ENCODE assay signal across 19 cellular contexts in the genomic region with DNA sequence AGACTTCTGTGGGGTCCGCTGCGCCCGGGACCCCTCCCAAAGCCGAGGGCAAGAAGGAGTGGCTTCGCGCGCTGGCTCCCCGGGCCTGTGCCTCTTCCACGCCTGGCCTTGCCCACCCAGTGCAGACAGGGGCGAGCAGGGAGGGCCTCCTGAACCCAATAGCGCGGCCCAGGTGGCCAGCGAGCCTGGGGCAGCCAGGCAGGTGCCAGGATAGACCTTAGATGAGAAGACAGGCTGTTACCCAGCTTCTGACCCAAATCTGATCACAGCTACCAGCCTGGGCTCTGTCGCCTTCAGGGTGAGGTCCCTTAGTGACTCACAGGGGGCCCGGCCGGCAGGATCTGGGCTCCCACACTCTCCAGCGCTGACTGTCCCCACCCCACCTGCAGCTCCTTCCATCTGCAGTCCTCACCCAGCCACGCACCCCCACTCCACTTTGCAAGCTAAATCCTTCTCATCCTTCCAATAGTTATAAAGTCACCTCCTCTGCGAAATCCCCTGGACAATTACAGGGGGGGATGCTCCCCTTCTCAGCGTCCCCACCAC. TPM values are rescaled to one million over a fixed set of nuclear protein-coding genes. Genes with fewer than 3 reads are reported as not detected.
DNase-seq lines count a peak whose midpoint lies in the region; ATAC-seq, FAIRE-seq and TF ChIP-seq lines count a peak whose summit lies in the region.
"Had no signal": no experiment of that assay in that cellular context is flagged by ENCODE, and none has a peak within 500 bp of the region (broad histone marks: within the 10 kb centered on the region; RNA-seq: fewer than 3 reads in every experiment).

No MANE protein-coding gene starts in this region.

- H3K79me2 ChIP-seq in endothelial cell of umbilical vein (ENCODE audit: control insufficient read depth, insufficient read depth, low read length): no peaks in the 10 kb centered on the region

- TF ChIP-seq EP300 in suprapubic skin (IDR thresholded peaks at IDR 0.05): no peak

- H3K36me3 ChIP-seq in endothelial cell of umbilical vein (ENCODE audit: control insufficient read depth in 2 of 2, extremely low read depth in 1 of 2, insufficient read depth in 2 of 2, low read length in 2 of 2): no peaks in the 10 kb centered on the region
- no peaks in the 10 kb centered on the region for H3K36me3 ChIP-seq in suprapubic skin
- H3K36me3 ChIP-seq: neutrophil had no signal

- H3K27ac Mint-ChIP-seq in memory B cell (peak overlapping the region; percentile 84), nephron progenitor cell (no peak overlapping the region)
- H3K27ac Mint-ChIP-seq: effector memory CD8-positive, alpha-beta T cell; T-cell had no signal

- 72% methylated on average over 6 of the region's 20 CpGs for WGBS in suprapubic skin

- H3K9me3 ChIP-seq in endothelial cell of umbilical vein (replicated peaks; ENCODE audit: control insufficient read depth, insufficient read depth, low read length) (no peaks in the 10 kb centered on the region), suprapubic skin (no peaks in the 10 kb centered on the region)
- H3K9me3 ChIP-seq: neutrophil had no signal

- H4K20me1 ChIP-seq in endothelial cell of umbilical vein (replicated peaks; ENCODE audit: control insufficient read depth, extremely low read depth, insufficient read depth, low read length): no peaks in the 10 kb centered on the region

- no TSS peak for BruUV-seq in endothelial cell of umbilical vein (replicated peaks; lab: Mats Ljungman, UMichigan)

- no peak for TF ChIP-seq CTCF in endothelial cell of umbilical vein (IDR thresholded peaks at IDR 0.05; ENCODE audit: extremely low read depth in 1 of 2, insufficient read depth in 1 of 2, low read depth in 1 of 2, low read length in 2 of 2)
- no peak for TF ChIP-seq CTCF in suprapubic skin (IDR thresholded peaks at IDR 0.05)
- TF ChIP-seq CTCF in nephron progenitor cell (IDR thresholded peaks at IDR 0.05): no peak
- TF ChIP-seq CTCF in GM10266 (IDR thresholded peaks at IDR 0.05; ENCODE audit: control insufficient read depth, insufficient read depth, low read depth, missing control alignments): no peak

- H3K9me3 Mint-ChIP-seq in memory B cell: no peaks in the 10 kb centered on the region
- H3K9me3 Mint-ChIP-seq in nephron progenitor cell: no peaks in the 10 kb centered on the region
- H3K9me3 Mint-ChIP-seq: effector memory CD8-positive, alpha-beta T cell; T-cell had no signal

- H3K27me3 Mint-ChIP-seq in memory B cell (peaks cover 4% of the 10 kb centered on the region), nephron progenitor cell (ENCODE audit: low read depth, poor library complexity) (peaks cover 7% of the 10 kb centered on the region)

- H3K4me3 ChIP-seq in endothelial cell of umbilical vein (replicated peaks in 1 of 3; ENCODE audit: insufficient read depth in 1 of 3, low read depth in 1 of 3, low read length in 3 of 3) (no peak overlapping the region), suprapubic skin (peak overlapping the region; percentile 30)

- no peak for TF ChIP-seq POLR2A in endothelial cell of umbilical vein (IDR thresholded peaks at IDR 0.05; ENCODE audit: low read depth, low read length)
- no peak for TF ChIP-seq POLR2A in suprapubic skin (IDR thresholded peaks at IDR 0.05)

- H3K4me1 ChIP-seq in endothelial cell of umbilical vein (ENCODE audit: control insufficient read depth, extremely low read depth, insufficient read depth, low read length) (peaks cover 20% of the 10 kb centered on the region), suprapubic skin (peaks cover 9% of the 10 kb centered on the region)

- H3K4me3 Mint-ChIP-seq in memory B cell (peak overlapping the region; percentile 69), nephron progenitor cell (no peak overlapping the region)
- H3K4me3 Mint-ChIP-seq: effector memory CD8-positive, alpha-beta T cell; T-cell had no signal

- H3K9me1 ChIP-seq in endothelial cell of umbilical vein (replicated peaks; ENCODE audit: control insufficient read depth, extremely low read depth, insufficient read depth, low read length): no peaks in the 10 kb centered on the region

- ATAC-seq in HG02678 (IDR thresholded peaks at IDR 0.05; ENCODE audit: unreplicated experiment) (peak; percentile 25), memory B cell (ENCODE audit: low read depth) (peak; percentile 41)
- ATAC-seq: activated CD4-positive, CD25-positive, alpha-beta regulatory T cell treated with anti-CD3 and anti-CD28 coated beads, Interleukin-2, amount 50 U/mL, for 24 hours; effector memory CD8-positive, alpha-beta T cell; HCT116; PC-3 had no signal

- intact Hi-C loops in endothelial cell of umbilical vein (cut with micrococcal nuclease): no loop called here

- no peak overlapping the region for H3K27ac ChIP-seq in endothelial cell of umbilical vein (ENCODE audit: insufficient read depth, low read depth, low read length)
- no peak overlapping the region for H3K27ac ChIP-seq in suprapubic skin
- H3K27ac ChIP-seq: neutrophil had no signal

- FAIRE-seq in endothelial cell of umbilical vein (lab: Jason Lieb, UNC): no peak
- FAIRE-seq: GM18507, HTR-8/SVneo had no signal

- CTCF ChIA-PET in endothelial cell of umbilical vein (lab: Charles Lee): interaction anchor here (1.0 to 1.7 kb wide), 4 partner anchors 8 to 177 kb away, joined by 3 to 6 read pairs (median 4); no protein-coding TSS in a partner anchor

- dilution Hi-C loops in endothelial cell of umbilical vein (cut with MboI; ENCODE audit: extremely low pct_ligation_motif_present, low sequenced_read_pairs): no loop called here

- H3K36me3 Mint-ChIP-seq in memory B cell (no peaks in the 10 kb centered on the region), nephron progenitor cell (ENCODE audit: low read depth) (no peaks in the 10 kb centered on the region)
- H3K36me3 Mint-ChIP-seq: T-cell had no signal

- H2AFZ ChIP-seq in endothelial cell of umbilical vein (ENCODE audit: low read depth, low read length): peak overlapping the region; percentile 87

- H3K27me3 ChIP-seq in endothelial cell of umbilical vein (ENCODE audit: control insufficient read depth in 2 of 2, insufficient read depth in 2 of 2, low read length in 2 of 2) (no peaks in the 10 kb centered on the region), suprapubic skin (peaks cover 3% of the 10 kb centered on the region)
- H3K27me3 ChIP-seq: neutrophil had no signal

- H3K9ac ChIP-seq in endothelial cell of umbilical vein (replicated peaks; ENCODE audit: extremely low read depth, insufficient read depth, low read length): no peak overlapping the region

- peaks cover 21% of the 10 kb centered on the region for H3K4me1 Mint-ChIP-seq in memory B cell
- no peaks in the 10 kb centered on the region for H3K4me1 Mint-ChIP-seq in nephron progenitor cell
- H3K4me1 Mint-ChIP-seq: T-cell had no signal

- DNase-seq in endothelial cell of umbilical vein (ENCODE audit: low read depth, low spot score) (no peak), memory B cell (ENCODE audit: low spot score in 2 of 2) (peak in 1 of 2 donors; percentile 29), suprapubic skin (ENCODE audit: low spot score in 2 of 2) (no peak), nephron progenitor cell (no peak), SKM-1 treated with dmso at 0.1 percent for 144 hours (lab: John Stamatoyannopoulos, UW; ENCODE audit: unreplicated experiment) (no peak), NCI-H2227 (lab: John Stamatoyannopoulos, UW; ENCODE audit: unreplicated experiment) (no peak), GM10266 (ENCODE audit: extremely low spot score) (no peak)
- DNase-seq: activated T-cell treated with anti-CD3 and anti-CD28 coated beads for 4 hours; amniotic stem cell; effector memory CD8-positive, alpha-beta T cell; NCI-H446; PC-3; T-cell had no signal

- no peak overlapping the region for H3K4me2 ChIP-seq in endothelial cell of umbilical vein (ENCODE audit: insufficient read depth, low read length)

- POLR2A ChIA-PET in endothelial cell of umbilical vein (lab: Charles Lee): no interaction called here

TF ChIP-seq in endothelial cell of umbilical vein, 7 proteins besides CTCF, POLR2A, EP300 and RAD21:
- TF ChIP-seq, protein P1, sequence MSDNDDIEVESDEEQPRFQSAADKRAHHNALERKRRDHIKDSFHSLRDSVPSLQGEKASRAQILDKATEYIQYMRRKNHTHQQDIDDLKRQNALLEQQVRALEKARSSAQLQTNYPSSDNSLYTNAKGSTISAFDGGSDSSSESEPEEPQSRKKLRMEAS (IDR thresholded peaks at IDR 0.05; ENCODE audit: insufficient read depth, insufficient read length): no peak
- TF ChIP-seq GATA2 (IDR thresholded peaks at IDR 0.05; ENCODE audit: insufficient read depth, insufficient read length, low read depth, low read length): no peak
- TF ChIP-seq FOS (IDR thresholded peaks at IDR 0.05; ENCODE audit: borderline replicate concordance, insufficient read depth, low read length): no peak
- no peak for TF ChIP-seq JUN (IDR thresholded peaks at IDR 0.05; ENCODE audit: borderline replicate concordance, insufficient read depth, insufficient read length, low read depth)
- TF ChIP-seq MYC (IDR thresholded peaks at IDR 0.05; ENCODE audit: low read depth, low read length): no peak
- no peak for TF ChIP-seq EZH2 (IDR thresholded peaks at IDR 0.05; ENCODE audit: borderline replicate concordance, low read depth, low read length, severe bottlenecking)
- no peak for TF ChIP-seq POLR2AphosphoS5 (IDR thresholded peaks at IDR 0.05; ENCODE audit: insufficient read depth, low read depth, low read length)

RNA-seq across cellular contexts. Expression of a gene that starts 9.6 kb away (rescaled TPM):
- total RNA-seq in endothelial cell of umbilical vein (not detected in 2 replicates), suprapubic skin (not detected)
- polyA plus RNA-seq in endothelial cell of umbilical vein: not detected in 2 replicates
- polyA plus RNA-seq in endothelial cell of umbilical vein (2011; cell fraction: cytosol; rRNA removed): not detected in 2 replicates
- polyA plus RNA-seq in endothelial cell of umbilical vein (2011; cell fraction: nucleus; rRNA removed): not detected in 2 replicates
- not detected in 2 replicates for polyA plus RNA-seq in endothelial cell of umbilical vein (2012)
- polyA minus RNA-seq in endothelial cell of umbilical vein: not detected in 2 replicates
- not detected for polyA minus RNA-seq in endothelial cell of umbilical vein (2011; cell fraction: cytosol; rRNA and poly(A)+ RNA removed)
- polyA minus RNA-seq in endothelial cell of umbilical vein (2011; cell fraction: nucleus; rRNA and poly(A)+ RNA removed): not detected in 2 replicates
- total RNA-seq: PC-3, T-cell had no signal

RNA-seq across cellular contexts. Expression of a gene that starts 25.8 kb away (rescaled TPM):
- total RNA-seq in endothelial cell of umbilical vein: not detected in 2 replicates
- not detected in 2 replicates for polyA plus RNA-seq in endothelial cell of umbilical vein
- polyA plus RNA-seq in endothelial cell of umbilical vein (2011; cell fraction: cytosol; rRNA removed): not detected in 2 replicates
- not detected in 2 replicates for polyA plus RNA-seq in endothelial cell of umbilical vein (2011; cell fraction: nucleus; rRNA removed)
- not detected in 2 replicates for polyA plus RNA-seq in endothelial cell of umbilical vein (2012)
- polyA minus RNA-seq in endothelial cell of umbilical vein: not detected in 2 replicates
- not detected for polyA minus RNA-seq in endothelial cell of umbilical vein (2011; cell fraction: cytosol; rRNA and poly(A)+ RNA removed)
- not detected in 2 replicates for polyA minus RNA-seq in endothelial cell of umbilical vein (2011; cell fraction: nucleus; rRNA and poly(A)+ RNA removed)
- 1 to 10 TPM in 2 of 4 donors, under 1 TPM in 1, not detected in 1; 0.60 to 1.0 (median 1.0) TPM for total RNA-seq in suprapubic skin
- total RNA-seq: PC-3, T-cell had no signal
